20 cellular contexts compared by ENCODE assay signal in genomic region chr2:122469147-122469546, GRCh38.
"Had no signal": no experiment of that assay in that cellular context is flagged by ENCODE, and none has a peak within 500 bp of the region (broad histone marks: within the 10 kb centered on the region; RNA-seq: fewer than 3 reads in every experiment).

No MANE protein-coding gene starts in this region.

- DNase-seq: activated CD4-positive, alpha-beta memory T cell treated with anti-CD3 and anti-CD28 coated beads for 36 hours; activated naive CD8-positive, alpha-beta T cell treated with anti-CD3 and anti-CD28 coated beads for 36 hours; activated T-cell treated with anti-CD3 and anti-CD28 coated beads for 4 hours; aorta; brain microvascular endothelial cell; colonic mucosa; endodermal cell; heart right ventricle; immature natural killer cell; natural killer cell; posterior cingulate gyrus; retina; stimulated activated CD4-positive, alpha-beta T cell treated with anti-CD3 and anti-CD28 coated beads, Interleukin-1b, Interleukin-23, amount 100 ng/mL, for 48 hours; stimulated activated naive CD4-positive, alpha-beta T cell treated with Interleukin-2 at 50 U/mL for 16 hours; SW 1271; T-helper 2 cell; thyroid gland had no signal

- H3K36me3 Mint-ChIP-seq: activated CD4-positive, alpha-beta memory T cell treated with anti-CD3 and anti-CD28 coated beads for 36 hours; activated naive CD8-positive, alpha-beta T cell treated with anti-CD3 and anti-CD28 coated beads for 36 hours; immature natural killer cell; natural killer cell had no signal

- H3K4me3 Mint-ChIP-seq: activated CD4-positive, alpha-beta memory T cell treated with anti-CD3 and anti-CD28 coated beads for 36 hours; activated naive CD8-positive, alpha-beta T cell treated with anti-CD3 and anti-CD28 coated beads for 36 hours; central memory CD8-positive, alpha-beta T cell; endodermal cell; immature natural killer cell; natural killer cell had no signal

- H3K4me1 ChIP-seq: colonic mucosa, gastroesophageal sphincter, heart right ventricle, thyroid gland had no signal

- ATAC-seq: gastroesophageal sphincter, heart right ventricle, natural killer cell had no signal

- H3K4me3 ChIP-seq: colonic mucosa, gastroesophageal sphincter, heart right ventricle, thyroid gland had no signal

- H3K27me3 Mint-ChIP-seq: activated CD4-positive, alpha-beta memory T cell treated with anti-CD3 and anti-CD28 coated beads for 36 hours; activated naive CD8-positive, alpha-beta T cell treated with anti-CD3 and anti-CD28 coated beads for 36 hours; central memory CD8-positive, alpha-beta T cell had no signal

- H3K27ac ChIP-seq: brain microvascular endothelial cell, colonic mucosa, gastroesophageal sphincter, heart right ventricle, thyroid gland, VCaP had no signal

- H3K36me3 ChIP-seq: brain microvascular endothelial cell, colonic mucosa, gastroesophageal sphincter, heart right ventricle, thyroid gland had no signal

- H3K9me3 ChIP-seq: colonic mucosa, gastroesophageal sphincter, heart right ventricle, thyroid gland had no signal

- H3K9me3 Mint-ChIP-seq: activated naive CD8-positive, alpha-beta T cell treated with anti-CD3 and anti-CD28 coated beads for 36 hours had no signal

- H3K27ac Mint-ChIP-seq: activated CD4-positive, alpha-beta memory T cell treated with anti-CD3 and anti-CD28 coated beads for 36 hours; activated naive CD8-positive, alpha-beta T cell treated with anti-CD3 and anti-CD28 coated beads for 36 hours; endodermal cell; immature natural killer cell; natural killer cell had no signal

- H3K4me1 Mint-ChIP-seq: activated naive CD8-positive, alpha-beta T cell treated with anti-CD3 and anti-CD28 coated beads for 36 hours; central memory CD8-positive, alpha-beta T cell; endodermal cell; immature natural killer cell; natural killer cell had no signal

- H3K27me3 ChIP-seq: brain microvascular endothelial cell, colonic mucosa, gastroesophageal sphincter, heart right ventricle, thyroid gland had no signal
